13 cellular contexts compared by ENCODE assay signal in the genomic region with DNA sequence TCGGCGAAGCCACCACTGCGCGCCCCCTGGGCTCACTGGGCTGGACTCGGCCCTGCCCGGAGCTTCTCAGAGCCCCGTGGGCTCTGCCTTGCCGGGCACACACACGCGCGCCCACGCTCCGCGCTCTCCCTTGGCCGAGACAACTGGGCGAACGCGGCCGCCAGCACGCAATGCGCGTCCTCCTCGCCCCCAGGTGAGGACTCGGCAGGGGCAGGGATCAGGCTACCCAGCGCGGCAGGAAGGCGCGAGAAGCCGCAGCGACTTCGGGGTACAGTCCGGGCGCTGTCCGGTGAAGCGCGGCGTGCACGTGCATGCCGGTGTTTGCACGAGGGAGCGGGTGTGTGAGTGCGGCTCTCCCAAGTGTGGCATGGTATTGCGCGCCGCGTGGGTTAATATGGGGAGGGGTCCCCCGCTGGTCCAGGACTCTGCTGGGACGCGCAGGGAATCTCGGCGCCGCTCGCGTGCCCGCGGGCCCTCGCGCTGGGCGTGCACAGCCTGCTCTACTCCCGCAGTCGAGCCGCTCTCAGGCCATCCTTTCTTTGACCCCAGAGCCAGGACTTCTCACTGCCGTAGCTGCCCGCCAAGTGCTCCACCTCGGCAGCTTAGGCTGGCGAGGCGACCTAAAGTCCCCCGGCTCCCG. TPM values are rescaled to one million over a fixed set of nuclear protein-coding genes. Genes with fewer than 3 reads are reported as not detected.
DNase-seq lines count a peak whose midpoint lies in the region; ATAC-seq and TF ChIP-seq lines count a peak whose summit lies in the region.
"Had no signal": no experiment of that assay in that cellular context is flagged by ENCODE, and none has a peak within 500 bp of the region (broad histone marks: within the 10 kb centered on the region; RNA-seq: fewer than 3 reads in every experiment).

No MANE protein-coding gene starts in this region.

- H3K4me1 ChIP-seq in SJSA1 (replicated peaks) (peaks cover 58% of the 10 kb centered on the region), parathyroid adenoma (no peaks in the 10 kb centered on the region), uterus (peaks cover 0 to 25% of the 10 kb centered on the region in 2 donors)

- H3K4me2 ChIP-seq in parathyroid adenoma (ENCODE audit: low read length), result peak overlapping the region; percentile 69

- no peak for DNase-seq in AG10803 (ENCODE audit: low read depth)
- DNase-seq in SJSA1 (ENCODE audit: low read depth in 1 of 2, low spot score in 2 of 2), result no peak
- no peak for DNase-seq in fibroblast of mammary gland (ENCODE audit: low read depth)
- DNase-seq in uterus, result no peak
- DNase-seq in NCI-H2196 treated with DMSO at 0.1 percent for 48 hours (lab: John Stamatoyannopoulos, UW; ENCODE audit: unreplicated experiment), result no peak
- no peak for DNase-seq in stimulated activated CD4-positive, alpha-beta T cell treated with anti-CD3 and anti-CD28 coated beads, Interleukin-4, amount 100 ng/mL, for 4 hours
- DNase-seq: activated CD4-positive, alpha-beta memory T cell treated with anti-CD3 and anti-CD28 coated beads for 36 hours; activated naive CD4-positive, alpha-beta T cell treated with anti-CD3 and anti-CD28 coated beads, Interleukin-2, amount 50 U/mL, for 16 hours; CD8-positive, alpha-beta memory T cell; effector memory CD8-positive, alpha-beta T cell; NCI-H446 treated with DMSO at 0.1 percent for 48 hours had no signal

- TF ChIP-seq CTCF in AG10803 (conservative IDR thresholded peaks at IDR 0.05; ENCODE audit: low read length) (no peak), fibroblast of mammary gland (conservative IDR thresholded peaks at IDR 0.05; ENCODE audit: control insufficient read depth, insufficient read depth, low read depth, low read length) (no peak), parathyroid adenoma (IDR thresholded peaks at IDR 0.05) (no peak), uterus (IDR thresholded peaks at IDR 0.05) (no peak)

- peak overlapping the region; percentile 41 for H3K4me3 ChIP-seq in AG10803 (ENCODE audit: low read length)
- peak overlapping the region; percentile 21 for H3K4me3 ChIP-seq in SJSA1
- H3K4me3 ChIP-seq in fibroblast of mammary gland (ENCODE audit: control insufficient read depth, low read depth, low read length), result peak overlapping the region; percentile 21
- H3K4me3 ChIP-seq in parathyroid adenoma (ENCODE audit: low read depth, low read length), result peak overlapping the region; percentile 25
- no peak overlapping the region for H3K4me3 ChIP-seq in uterus

- H3K9ac ChIP-seq in parathyroid adenoma, result no peak overlapping the region

- no peak for TF ChIP-seq POLR2A in uterus (IDR thresholded peaks at IDR 0.05)

- 0 out of 2 replicates have a peak, but pooled peaks cover 6% of the 10 kb centered on the region for H3K9me3 ChIP-seq in SJSA1 (replicated peaks)
- no peaks in the 10 kb centered on the region for H3K9me3 ChIP-seq in parathyroid adenoma (ENCODE audit: control insufficient read depth, low read length)
- no peaks in the 10 kb centered on the region for H3K9me3 ChIP-seq in uterus

- H3K79me2 ChIP-seq in parathyroid adenoma, result no peaks in the 10 kb centered on the region

- H3K27ac ChIP-seq in SJSA1 (no peak overlapping the region), parathyroid adenoma (no peak overlapping the region), uterus (no peak overlapping the region)

- intact Hi-C loops in uterus (cut with DNase I; ENCODE audit: low total_unique reads), result no loop called here

- no peaks in the 10 kb centered on the region for H3K36me3 ChIP-seq in SJSA1
- no peaks in the 10 kb centered on the region for H3K36me3 ChIP-seq in parathyroid adenoma (ENCODE audit: control insufficient read depth, insufficient read depth, low read length)
- H3K36me3 ChIP-seq in uterus, result no peaks in the 10 kb centered on the region

- ATAC-seq in GM18511 (IDR thresholded peaks at IDR 0.05; ENCODE audit: unreplicated experiment), result no peak
- ATAC-seq: effector memory CD8-positive, alpha-beta T cell had no signal

- H3K27me3 ChIP-seq in SJSA1 (replicated peaks), result peaks cover 49% of the 10 kb centered on the region
- no peaks in the 10 kb centered on the region for H3K27me3 ChIP-seq in parathyroid adenoma (ENCODE audit: control insufficient read depth, insufficient read depth, low read length)
- H3K27me3 ChIP-seq in uterus, result peaks cover 23 to 38% of the 10 kb centered on the region in 2 donors

- no peak overlapping the region for H2AFZ ChIP-seq in parathyroid adenoma

RNA-seq across cellular contexts. Expression of a gene that starts 5.5 kb away (rescaled TPM):
- 0.18 TPM in 1 of 2 replicates, not detected in the other for total RNA-seq in SJSA1 (2014; rRNA removed; shearing (Covaris generic))
- total RNA-seq in uterus, result under 1 TPM in 1 of 4 donors, not detected in 3; 0.41 TPM
- total RNA-seq: activated CD4-positive, alpha-beta memory T cell treated with anti-CD3 and anti-CD28 coated beads for 36 hours; CD8-positive, alpha-beta memory T cell had no signal

Comparison
In these comparisons a context has a peak if more than half of its experiments do, and no peak if none do; other contexts are left out.
1. H3K4me3 ChIP-seq: peak in AG10803 (single experiment), SJSA1 (single experiment), fibroblast of mammary gland (single experiment) and parathyroid adenoma (single experiment); none in uterus (0 of 2).